In genomic region chr19:50859849-50860248, GRCh38 we compare ENCODE assay signal across 10 cellular contexts. TPM values are rescaled to one million over a fixed set of nuclear protein-coding genes. Genes with fewer than 3 reads are reported as not detected.
"Had no signal": no experiment of that assay in that cellular context is flagged by ENCODE, and none has a peak within 500 bp of the region (broad histone marks: within the 10 kb centered on the region; RNA-seq: fewer than 3 reads in every experiment).

No MANE protein-coding gene starts in this region.

- ATAC-seq: HCT116, K562 had no signal

- H3K9me3 ChIP-seq: HAP-1 had no signal

- H3K4me3 ChIP-seq: GM23248, HAP-1, K562 had no signal

- DNase-seq: GM23248, GOT3, H7, HFFc6, IMR-90 had no signal

- H3K4me1 ChIP-seq: HAP-1 had no signal

- H3K27ac ChIP-seq: GM23248 had no signal

- H3K36me3 ChIP-seq: HAP-1 had no signal

RNA-seq across cellular contexts. Expression of gene KLK3, which starts 5.1 kb away (rescaled TPM):
- total RNA-seq: GM23248, H4, H7, HFFc6, HT-29, IMR-90, K562 had no signal
- polyA plus RNA-seq: GM23248, IMR-90, K562 had no signal

RNA-seq across cellular contexts. Expression of gene KLK2, which starts 13.4 kb away (rescaled TPM):
- total RNA-seq: GM23248, H4, H7, HFFc6, HT-29, IMR-90 had no signal
- polyA plus RNA-seq: GM23248, IMR-90 had no signal

RNA-seq across cellular contexts. Expression of gene KLK15, which starts 26.5 kb away (rescaled TPM):
- total RNA-seq: GM23248, H4, H7, HFFc6, HT-29, IMR-90, K562 had no signal
- polyA plus RNA-seq: GM23248, IMR-90, K562 had no signal

RNA-seq across cellular contexts. Expression of gene KLK1, which starts 36.3 kb away (rescaled TPM):
- total RNA-seq: GM23248, H4, H7, HFFc6, IMR-90 had no signal
- polyA plus RNA-seq: GM23248, IMR-90 had no signal

RNA-seq across cellular contexts. Expression of gene KLK4, which starts 51.3 kb away (rescaled TPM):
- total RNA-seq: GM23248, H4, H7, HFFc6, IMR-90, K562 had no signal
- polyA plus RNA-seq: GM23248, IMR-90, K562 had no signal
